In genomic region chr2:37633838-37634237, GRCh38 we compare ENCODE assay signal across 1 cellular context.
TF ChIP-seq lines count a peak whose summit lies in the region.

No MANE protein-coding gene starts in this region.

TF ChIP-seq in WTC11, 78 proteins besides CTCF, POLR2A, EP300 and RAD21:
- TF ChIP-seq ZNF281 (CRISPR knock-in tag; IDR thresholded peaks at IDR 0.05) = no peak
- no peak for TF ChIP-seq TP53 (CRISPR knock-in tag; IDR thresholded peaks at IDR 0.05)
- no peak for TF ChIP-seq ZMAT4 (CRISPR knock-in tag; IDR thresholded peaks at IDR 0.05)
- no peak for TF ChIP-seq SP1 (CRISPR knock-in tag; conservative IDR thresholded peaks at IDR 0.05)
- no peak for TF ChIP-seq ZNF512 (CRISPR knock-in tag; IDR thresholded peaks at IDR 0.05; ENCODE audit: borderline replicate concordance)
- no peak for TF ChIP-seq HMGXB4 (CRISPR knock-in tag; IDR thresholded peaks at IDR 0.05)
- TF ChIP-seq CBFB (CRISPR knock-in tag; IDR thresholded peaks at IDR 0.05; ENCODE audit: low read depth) = no peak
- TF ChIP-seq ZNF396 (CRISPR knock-in tag; IDR thresholded peaks at IDR 0.05; ENCODE audit: borderline replicate concordance) = no peak
- TF ChIP-seq FOXK1 (CRISPR knock-in tag; IDR thresholded peaks at IDR 0.05) = no peak
- no peak for TF ChIP-seq ELF4 (CRISPR knock-in tag; IDR thresholded peaks at IDR 0.05; ENCODE audit: low read depth)
- no peak for TF ChIP-seq TEAD1 (CRISPR knock-in tag; IDR thresholded peaks at IDR 0.05)
- TF ChIP-seq FOXP4 (CRISPR knock-in tag; IDR thresholded peaks at IDR 0.05) = no peak
- no peak for TF ChIP-seq JUN (CRISPR knock-in tag; IDR thresholded peaks at IDR 0.05)
- TF ChIP-seq GTF2I (CRISPR knock-in tag; conservative IDR thresholded peaks at IDR 0.05) = no peak
